Comparison of ENCODE assay signal across 8 cellular contexts in the genomic region with DNA sequence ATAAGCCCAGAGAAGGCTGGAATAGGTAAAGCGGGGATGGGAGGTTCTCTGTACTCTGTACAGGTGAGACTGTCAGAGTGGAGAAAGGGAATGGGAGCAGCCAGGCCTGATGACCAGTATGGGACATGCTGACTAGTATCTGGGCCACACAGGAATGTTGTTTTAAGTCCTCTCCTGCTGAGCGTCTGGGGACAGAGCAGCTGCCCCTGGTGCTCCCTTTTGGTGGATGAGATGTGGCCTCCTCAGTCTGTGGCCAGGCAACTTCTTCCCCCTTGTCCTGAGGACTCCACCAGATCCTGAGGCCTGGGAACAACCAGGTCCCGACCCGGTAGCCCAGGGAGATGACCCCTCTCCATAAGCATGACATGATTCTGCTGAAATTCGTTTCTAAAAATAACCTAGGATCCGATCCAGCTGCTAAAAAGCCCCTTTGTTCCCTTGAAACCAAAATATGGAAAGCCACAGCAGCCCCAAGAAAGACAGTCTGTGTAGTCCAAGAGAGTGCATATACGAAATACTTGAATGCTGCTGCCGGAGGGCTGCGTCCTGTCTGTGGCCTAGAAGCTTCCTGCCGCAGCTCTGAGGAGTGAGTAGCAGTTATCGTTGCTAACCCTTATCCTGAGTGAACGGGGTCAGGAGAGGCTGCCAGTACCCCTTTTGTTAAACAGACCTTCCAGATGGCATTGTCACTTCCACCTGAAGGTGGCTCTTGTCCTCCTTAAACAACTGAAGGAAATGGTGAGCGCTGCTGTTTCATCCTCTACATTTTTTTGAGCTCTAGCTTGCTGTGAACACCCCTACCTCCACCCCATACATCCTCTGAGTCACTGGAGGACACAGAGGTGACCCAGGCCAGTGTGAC. TPM values are rescaled to one million over a fixed set of nuclear protein-coding genes. Genes with fewer than 3 reads are reported as not detected.
A peak's percentile ranks its signal among the peaks of the same experiment; 100 is the strongest.
DNase-seq lines count a peak whose midpoint lies in the region; ATAC-seq lines count a peak whose summit lies in the region.

No MANE protein-coding gene starts in this region.

- H3K4me3 ChIP-seq in mesenchymal stem cell (ENCODE audit: insufficient read depth in 1 of 2, low read depth in 1 of 2, low read length in 2 of 2): peak overlapping the region in 1 of 2 experiments; percentile 46

- no peaks in the 10 kb centered on the region for H3K27me3 ChIP-seq in mesenchymal stem cell (ENCODE audit: control insufficient read depth in 1 of 2, insufficient read depth in 1 of 2, low read length in 2 of 2)

- peak overlapping the region; percentile 53 for H2AK5ac ChIP-seq in mesenchymal stem cell (ENCODE audit: low read length, severe bottlenecking)

- peak overlapping the region; percentile 73 for H2BK120ac ChIP-seq in mesenchymal stem cell (ENCODE audit: low read depth, low read length)

- H2AFZ ChIP-seq in mesenchymal stem cell (ENCODE audit: low read depth, low read length): no peak overlapping the region

- H3K9me3 ChIP-seq in mesenchymal stem cell (ENCODE audit: control insufficient read depth, low read length): no peaks in the 10 kb centered on the region

- peak overlapping the region; percentile 72 to 92 for H3K18ac ChIP-seq in mesenchymal stem cell (ENCODE audit: low read depth in 1 of 2, low read length in 2 of 2)

- peak overlapping the region; percentile 71 to 82 for H3K4ac ChIP-seq in mesenchymal stem cell (ENCODE audit: low read depth in 1 of 2, low read length in 2 of 2)

- peak overlapping the region in 1 of 2 experiments; percentile 51 for H3K14ac ChIP-seq in mesenchymal stem cell (ENCODE audit: low read length in 2 of 2)

- H3K23ac ChIP-seq in mesenchymal stem cell (ENCODE audit: low read length in 2 of 2): peak overlapping the region in 1 of 2 experiments; percentile 64

- DNase-seq in GF-D8 (lab: John Stamatoyannopoulos, UW): peak; percentile 97
- peak; percentile 82 for DNase-seq in LoVo (ENCODE audit: low spot score)
- DNase-seq in activated CD4-positive, alpha-beta T cell treated with anti-CD3 and anti-CD28 coated beads for 4 hours: peak; percentile 65 to 71
- peak; percentile 69 for DNase-seq in dedifferentiated amniotic fluid mesenchymal stem cell (ENCODE audit: extremely low spot score)
- DNase-seq in mesenchymal stem cell: peak; percentile 98
- DNase-seq in stimulated activated CD8-positive, alpha-beta memory T cell treated with anti-CD3 and anti-CD28 coated beads, Interleukin-2, amount 100 ng/mL, for 48 hours (ENCODE audit: low read depth in 2 of 2): peak; percentile 32 to 46
- DNase-seq in SK-N-DZ (ENCODE audit: low spot score): no peak

- peak overlapping the region; percentile 73 for H3K9ac ChIP-seq in mesenchymal stem cell (ENCODE audit: low read length)

- peak overlapping the region; percentile 73 for H4K8ac ChIP-seq in mesenchymal stem cell (ENCODE audit: low read length)

- H3K4me2 ChIP-seq in mesenchymal stem cell (ENCODE audit: low read length, poor library complexity, severe bottlenecking): peak overlapping the region; percentile 5

- H3K4me1 ChIP-seq in mesenchymal stem cell (ENCODE audit: control insufficient read depth, insufficient read depth, low read depth, low read length): peaks cover 35% of the 10 kb centered on the region

- H2BK12ac ChIP-seq in mesenchymal stem cell (ENCODE audit: low read length in 2 of 2): peak overlapping the region; percentile 81 to 97

- peak overlapping the region; percentile 46 for H2BK5ac ChIP-seq in mesenchymal stem cell (ENCODE audit: low read depth, low read length, poor library complexity, severe bottlenecking)

- peak overlapping the region; percentile 79 for H4K91ac ChIP-seq in mesenchymal stem cell (ENCODE audit: low read length)

- no peak for ATAC-seq in HG02970 (IDR thresholded peaks at IDR 0.05; ENCODE audit: low FRiP score, unreplicated experiment)

- peaks cover 39% of the 10 kb centered on the region for H3K79me1 ChIP-seq in mesenchymal stem cell (replicated peaks; ENCODE audit: low read length, poor library complexity, severe bottlenecking)

- H3K27ac ChIP-seq in mesenchymal stem cell (ENCODE audit: low read length, poor library complexity, severe bottlenecking): peak overlapping the region; percentile 50

- peaks cover 3 to 28% of the 10 kb centered on the region in 2 experiments for H3K36me3 ChIP-seq in mesenchymal stem cell (ENCODE audit: control insufficient read depth in 1 of 2, insufficient read depth in 2 of 2, low read depth in 1 of 2, low read length in 2 of 2)

- peak overlapping the region; percentile 15 for H2BK15ac ChIP-seq in mesenchymal stem cell (ENCODE audit: low read depth, poor library complexity, severe bottlenecking)

- 14% methylated on average over 13 of the region's 13 CpGs for WGBS in mesenchymal stem cell

RNA-seq across cellular contexts. Expression of gene ATP2B4, which starts 47.1 kb away (rescaled TPM):
- 58.0 TPM for polyA plus RNA-seq in mesenchymal stem cell (2013, experiment 1 of 2)
- polyA plus RNA-seq in mesenchymal stem cell (2013, experiment 2 of 2): 58.7 TPM
- polyA plus RNA-seq in SK-N-DZ (2014; cell fraction: cytosol; rRNA removed): 0.83 and 0.96 TPM in 2 replicates
- 0.80 and 0.92 TPM in 2 replicates for polyA plus RNA-seq in SK-N-DZ (2014; cell fraction: nucleus; rRNA removed)
